In genomic region chrX:18426004-18426320, GRCh38 we compare ENCODE assay signal across 8 cellular contexts. TPM values are rescaled to one million over a fixed set of nuclear protein-coding genes. Genes with fewer than 3 reads are reported as not detected.
DNase-seq lines count a peak whose midpoint lies in the region; ATAC-seq, FAIRE-seq and TF ChIP-seq lines count a peak whose summit lies in the region.

No MANE protein-coding gene starts in this region.

- H3K9me3 Mint-ChIP-seq in activated naive CD8-positive, alpha-beta T cell treated with anti-CD3 and anti-CD28 coated beads, Interleukin-2, amount 50 U/mL, for 24 hours, result no peaks in the 10 kb centered on the region

- no TSS peak for BruUV-seq in HCT116 (replicated peaks; lab: Mats Ljungman, UMichigan)

- peak overlapping the region; percentile 46 for H3K9ac ChIP-seq in HCT116 (ENCODE audit: low read length)
- H3K9ac ChIP-seq in kidney (ENCODE audit: low read length in 2 of 2), result peak overlapping the region in 1 of 2 donors; percentile 40

- H3K36me3 ChIP-seq in HCT116 (ENCODE audit: control insufficient read depth in 1 of 2, insufficient read depth in 2 of 2, low read length in 2 of 2), result no peaks in the 10 kb centered on the region
- H3K36me3 ChIP-seq in kidney (ENCODE audit: control insufficient read depth in 1 of 2, insufficient read depth in 2 of 2, low read length in 2 of 2), result no peaks in the 10 kb centered on the region
- no peaks in the 10 kb centered on the region for H3K36me3 ChIP-seq in suprapubic skin

- FAIRE-seq in kidney (lab: Jason Lieb, UNC), result no peak

- CTCF ChIA-PET in AG04450 (lab: Charles Lee) (no interaction called here), HCT116 (lab: Charles Lee) (interaction anchor here (1.2 kb wide), 1 partner anchor 16 kb away, joined by 4 read pairs; no protein-coding TSS in a partner anchor)

- H3K4me1 ChIP-seq in HCT116 (ENCODE audit: control insufficient read depth in 1 of 2, insufficient read depth in 2 of 2, low read length in 2 of 2) (peaks cover 0 to 6% of the 10 kb centered on the region in 2 experiments; a peak in 2 of 4 replicates), kidney (ENCODE audit: control insufficient read depth in 1 of 2, insufficient read depth in 1 of 2, low read depth in 1 of 2, low read length in 2 of 2) (no peaks in the 10 kb centered on the region), suprapubic skin (no peaks in the 10 kb centered on the region)

- H3K4me3 ChIP-seq in AG04450 (ENCODE audit: low read depth, low read length), result peak overlapping the region; percentile 65
- peak overlapping the region; percentile 55 to 62 for H3K4me3 ChIP-seq in HCT116 (replicated peaks in 1 of 2; ENCODE audit: low read depth in 1 of 2, low read length in 2 of 2)
- peak overlapping the region; percentile 61 to 76 for H3K4me3 ChIP-seq in kidney (ENCODE audit: low read length in 2 of 2)
- H3K4me3 ChIP-seq in suprapubic skin, result peak overlapping the region; percentile 77

- intact Hi-C loops in HCT116 (cut with micrococcal nuclease), result loop anchor here (10.0 kb wide), 1 partner anchor 249 kb away; the partner anchor contains the start of gene RS1
- intact Hi-C loops in kidney (cut with DNase I), result no loop called here

- H3K4me3 Mint-ChIP-seq in activated naive CD8-positive, alpha-beta T cell treated with anti-CD3 and anti-CD28 coated beads, Interleukin-2, amount 50 U/mL, for 24 hours, result peak overlapping the region; percentile 78

- peak overlapping the region; percentile 76 for H3K4me2 ChIP-seq in HCT116 (ENCODE audit: low read length)

- H3K27ac Mint-ChIP-seq in activated naive CD8-positive, alpha-beta T cell treated with anti-CD3 and anti-CD28 coated beads, Interleukin-2, amount 50 U/mL, for 24 hours, result no peak overlapping the region

- TF ChIP-seq RAD21 in HCT116 (IDR thresholded peaks at IDR 0.05; ENCODE audit: low read depth), result no peak

- H3K27ac ChIP-seq in AG04450 (ENCODE audit: low read depth, low read length) (no peak overlapping the region), HCT116 (ENCODE audit: low read depth, low read length) (no peak overlapping the region), kidney (ENCODE audit: low read depth in 2 of 2, low read length in 2 of 2) (no peak overlapping the region), suprapubic skin (peak overlapping the region; percentile 80)

- H3K27me3 ChIP-seq in AG04450 (ENCODE audit: control insufficient read depth, insufficient read depth, low read length) (no peaks in the 10 kb centered on the region), HCT116 (ENCODE audit: insufficient read depth, low read length) (peaks cover 4% of the 10 kb centered on the region; the same call in 1 of the 2 replicates), suprapubic skin (no peaks in the 10 kb centered on the region)

- no peaks in the 10 kb centered on the region for H3K36me3 Mint-ChIP-seq in activated naive CD8-positive, alpha-beta T cell treated with anti-CD3 and anti-CD28 coated beads, Interleukin-2, amount 50 U/mL, for 24 hours (ENCODE audit: low read depth)

- DNase-seq in AG04450 (ENCODE audit: low read depth, low spot score), result no peak
- no peak for DNase-seq in HCT116 (ENCODE audit: low read depth, low spot score)
- peak; percentile 2 for DNase-seq in activated naive CD8-positive, alpha-beta T cell treated with anti-CD3 and anti-CD28 coated beads, Interleukin-2, amount 50 U/mL, for 24 hours
- DNase-seq in kidney, result no peak
- no peak for DNase-seq in suprapubic skin (ENCODE audit: low spot score in 2 of 2)
- no peak for DNase-seq in NK-92 treated with Interleukin-12 subunit alpha and Interleukin-12 subunit beta, amount 100 ng/mL, for 24 hours (lab: John Stamatoyannopoulos, UW)
- DNase-seq in central memory CD4-positive, alpha-beta T cell, result no peak
- no peak for DNase-seq in SIG-M5 (lab: John Stamatoyannopoulos, UW)

- WGBS in suprapubic skin, result 0% methylated on average over 2 of the region's 40 CpGs

- no peak for TF ChIP-seq EP300 in suprapubic skin (IDR thresholded peaks at IDR 0.05)

- no peaks in the 10 kb centered on the region for H3K79me2 ChIP-seq in HCT116 (ENCODE audit: insufficient read depth, low read length)

- TF ChIP-seq CTCF in AG04450 (IDR thresholded peaks at IDR 0.05; ENCODE audit: low read depth, low read length) (no peak), HCT116 (IDR thresholded peaks at IDR 0.05 in 2 of 3, conservative IDR thresholded peaks at IDR 0.05 in 1 of 3; ENCODE audit: borderline replicate concordance in 1 of 3, insufficient read depth in 1 of 3, low read depth in 2 of 3, low read length in 2 of 3) (no peak), kidney (IDR thresholded peaks at IDR 0.05; ENCODE audit: borderline replicate concordance, extremely low read depth, insufficient read depth) (no peak), suprapubic skin (IDR thresholded peaks at IDR 0.05) (no peak)

- no peak for TF ChIP-seq POLR2A in HCT116 (IDR thresholded peaks at IDR 0.05; ENCODE audit: borderline replicate concordance, extremely low read depth, insufficient read depth, insufficient read length)
- no peak for TF ChIP-seq POLR2A in suprapubic skin (IDR thresholded peaks at IDR 0.05)

- no peak for ATAC-seq in HCT116
- ATAC-seq in activated naive CD8-positive, alpha-beta T cell treated with anti-CD3 and anti-CD28 coated beads, Interleukin-2, amount 50 U/mL, for 24 hours, result no peak

- no peaks in the 10 kb centered on the region for H3K9me2 ChIP-seq in HCT116 (ENCODE audit: insufficient read depth)

- peaks cover 10% of the 10 kb centered on the region for H3K4me1 Mint-ChIP-seq in activated naive CD8-positive, alpha-beta T cell treated with anti-CD3 and anti-CD28 coated beads, Interleukin-2, amount 50 U/mL, for 24 hours

- POLR2A ChIA-PET in AG04450 (lab: Yijun Ruan, JAX), result no interaction called here
- POLR2A ChIA-PET in HCT116 (lab: Charles Lee), result no interaction called here

- RAD21 ChIA-PET in HCT116 (lab: Charles Lee; ENCODE audit: low non-redundant PET in 1 of 2, low total read pairs in 2 of 2, uncharacterized antibody in 2 of 2, unreplicated experiment in 2 of 2), result no interaction called here

- H3K27me3 Mint-ChIP-seq in activated naive CD8-positive, alpha-beta T cell treated with anti-CD3 and anti-CD28 coated beads, Interleukin-2, amount 50 U/mL, for 24 hours, result no peaks in the 10 kb centered on the region

- H2AFZ ChIP-seq in HCT116 (ENCODE audit: low read depth, low read length, poor library complexity, severe bottlenecking), result no peak overlapping the region

- H4K20me1 ChIP-seq in HCT116 (ENCODE audit: insufficient read depth), result no peaks in the 10 kb centered on the region

- H3K9me3 ChIP-seq in AG04450 (ENCODE audit: control insufficient read depth, insufficient read depth, low read length), result no peaks in the 10 kb centered on the region
- H3K9me3 ChIP-seq in HCT116 (ENCODE audit: control insufficient read depth in 1 of 2, insufficient read depth in 1 of 2, low read depth in 1 of 2, low read length in 2 of 2), result no peaks in the 10 kb centered on the region
- H3K9me3 ChIP-seq in kidney (ENCODE audit: control insufficient read depth in 1 of 2, low read length in 2 of 2), result no peaks in the 10 kb centered on the region
- no peaks in the 10 kb centered on the region for H3K9me3 ChIP-seq in suprapubic skin

TF ChIP-seq in HCT116, 20 proteins besides CTCF, POLR2A, EP300 and RAD21:
- TF ChIP-seq TCF7L2 (IDR thresholded peaks at IDR 0.05; ENCODE audit: borderline replicate concordance, extremely low read depth, insufficient read depth, insufficient read length) (no peak), MAX (IDR thresholded peaks at IDR 0.05) (no peak), EZH2phosphoT487 (IDR thresholded peaks at IDR 0.05; ENCODE audit: borderline replicate concordance) (no peak), JUND (IDR thresholded peaks at IDR 0.05) (no peak), SRF (IDR thresholded peaks at IDR 0.05; ENCODE audit: low read depth) (no peak), EZH2 (IDR thresholded peaks at IDR 0.05) (no peak), FOSL1 (IDR thresholded peaks at IDR 0.05; ENCODE audit: low read depth) (no peak), CBX3 (IDR thresholded peaks at IDR 0.05; ENCODE audit: low read depth) (no peak), SP1 (IDR thresholded peaks at IDR 0.05; ENCODE audit: low read depth) (no peak), EGR1 (IDR thresholded peaks at IDR 0.05; ENCODE audit: low read depth) (no peak), SIN3A (IDR thresholded peaks at IDR 0.05; ENCODE audit: low read depth) (no peak)
- TF ChIP-seq, protein P1, sequence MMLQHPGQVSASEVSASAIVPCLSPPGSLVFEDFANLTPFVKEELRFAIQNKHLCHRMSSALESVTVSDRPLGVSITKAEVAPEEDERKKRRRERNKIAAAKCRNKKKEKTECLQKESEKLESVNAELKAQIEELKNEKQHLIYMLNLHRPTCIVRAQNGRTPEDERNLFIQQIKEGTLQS (IDR thresholded peaks at IDR 0.05), result no peak
- TF ChIP-seq, protein P2, sequence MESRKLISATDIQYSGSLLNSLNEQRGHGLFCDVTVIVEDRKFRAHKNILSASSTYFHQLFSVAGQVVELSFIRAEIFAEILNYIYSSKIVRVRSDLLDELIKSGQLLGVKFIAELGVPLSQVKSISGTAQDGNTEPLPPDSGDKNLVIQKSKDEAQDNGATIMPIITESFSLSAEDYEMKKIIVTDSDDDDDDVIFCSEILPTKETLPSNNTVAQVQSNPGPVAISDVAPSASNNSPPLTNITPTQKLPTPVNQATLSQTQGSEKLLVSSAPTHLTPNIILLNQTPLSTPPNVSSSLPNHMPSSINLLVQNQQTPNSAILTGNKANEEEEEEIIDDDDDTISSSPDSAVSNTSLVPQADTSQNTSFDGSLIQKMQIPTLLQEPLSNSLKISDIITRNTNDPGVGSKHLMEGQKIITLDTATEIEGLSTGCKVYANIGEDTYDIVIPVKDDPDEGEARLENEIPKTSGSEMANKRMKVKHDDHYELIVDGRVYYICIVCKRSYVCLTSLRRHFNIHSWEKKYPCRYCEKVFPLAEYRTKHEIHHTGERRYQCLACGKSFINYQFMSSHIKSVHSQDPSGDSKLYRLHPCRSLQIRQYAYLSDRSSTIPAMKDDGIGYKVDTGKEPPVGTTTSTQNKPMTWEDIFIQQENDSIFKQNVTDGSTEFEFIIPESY (IDR thresholded peaks at IDR 0.05; ENCODE audit: extremely low read depth, insufficient replicate concordance, low read length), result no peak
TF ChIP-seq in HCT116: peak in this region for 0.

RNA-seq across cellular contexts. Expression of gene CDKL5, which starts 0.6 kb away (rescaled TPM):
- 9.6 and 13.3 TPM in 2 replicates for polyA plus RNA-seq in AG04450 (2011; rRNA removed)
- 21.4 and 23.6 TPM in 2 replicates for polyA minus RNA-seq in AG04450 (2011; rRNA and poly(A)+ RNA removed)
- 2.5 TPM for total RNA-seq in HCT116 (2021; ENCODE audit: unreplicated experiment)
- 0.65 and 0.75 TPM in 2 replicates for polyA plus RNA-seq in HCT116 (2012)
- total RNA-seq in kidney, result 18.0 TPM
- 2.0 TPM for polyA plus RNA-seq in kidney (ENCODE audit: insufficient read depth, low read depth, low replicate concordance)
- total RNA-seq in suprapubic skin, result 10 to 100 TPM in 1 of 4 donors, 1 to 10 TPM in 3; 5.1 to 11.8 (median 7.4) TPM
